ENCODE assay signal across 16 cellular contexts in genomic region chr13:51243227-51243626, GRCh38. TPM values are rescaled to one million over a fixed set of nuclear protein-coding genes. Genes with fewer than 3 reads are reported as not detected.
A peak's percentile ranks its signal among the peaks of the same experiment; 100 is the strongest.
DNase-seq lines count a peak whose midpoint lies in the region; ATAC-seq and TF ChIP-seq lines count a peak whose summit lies in the region.
"Had no signal": no experiment of that assay in that cellular context is flagged by ENCODE, and none has a peak within 500 bp of the region (broad histone marks: within the 10 kb centered on the region; RNA-seq: fewer than 3 reads in every experiment).

No MANE protein-coding gene starts in this region.

- H3K27ac Mint-ChIP-seq in neural progenitor cell (peak overlapping the region; percentile 99), type B pancreatic cell (peak overlapping the region; percentile 1)
- H3K27ac Mint-ChIP-seq: B cell; CD4-positive, alpha-beta T cell had no signal

- H3K27me3 ChIP-seq in esophagus muscularis mucosa (no peaks in the 10 kb centered on the region), neural progenitor cell (no peaks in the 10 kb centered on the region)

- peaks cover 9% of the 10 kb centered on the region for H3K36me3 Mint-ChIP-seq in neural progenitor cell
- no peaks in the 10 kb centered on the region for H3K36me3 Mint-ChIP-seq in type B pancreatic cell

- H3K9ac ChIP-seq in SK-N-MC (ENCODE audit: insufficient read length) (peak overlapping the region; percentile 8), neural progenitor cell (no peak overlapping the region)

- DNase-seq in SK-N-MC (ENCODE audit: low read depth, low spot score) (no peak), esophagus muscularis mucosa (ENCODE audit: extremely low spot score) (no peak), neural progenitor cell (ENCODE audit: low spot score) (peak; percentile 72), type B pancreatic cell (ENCODE audit: extremely low spot score, unreplicated experiment) (no peak), posterior vena cava (ENCODE audit: low spot score) (no peak), amygdala (lab: John Stamatoyannopoulos, UW) (no peak)
- DNase-seq: CD4-positive, alpha-beta T cell; GF-D8; Karpas-422; MM.1S; NCI-H1930; NCI-H2171 treated with DMSO at 0.1 percent for 48 hours; SIG-M5 had no signal

- WGBS in esophagus muscularis mucosa: 73% methylated on average over 4 of the region's 4 CpGs

- no peak overlapping the region for H2AFZ ChIP-seq in neural progenitor cell (replicated peaks)

- no peak for TF ChIP-seq EP300 in esophagus muscularis mucosa (IDR thresholded peaks at IDR 0.05)

- peaks cover 47% of the 10 kb centered on the region for H3F3A ChIP-seq in neural progenitor cell (ENCODE audit: low read depth)

- intact Hi-C loops in esophagus muscularis mucosa (cut with DNase I) (no loop called here), posterior vena cava (cut with DNase I) (loop anchor here in 1 of 2 donors (10.0 kb wide), 1 partner anchor 1308 kb away; the partner anchor contains the start of gene SPRYD7)

- TF ChIP-seq POLR2A in esophagus muscularis mucosa (IDR thresholded peaks at IDR 0.05; ENCODE audit: low read depth): no peak

- no peak for TF ChIP-seq CTCF in esophagus muscularis mucosa (IDR thresholded peaks at IDR 0.05)
- no peak for TF ChIP-seq CTCF in neural progenitor cell (IDR thresholded peaks at IDR 0.05)
- TF ChIP-seq CTCF in type B pancreatic cell (conservative IDR thresholded peaks at IDR 0.05): no peak

- no peaks in the 10 kb centered on the region for H3K9me3 ChIP-seq in SK-N-MC (ENCODE audit: low read depth, low read length)
- H3K9me3 ChIP-seq in esophagus muscularis mucosa: no peaks in the 10 kb centered on the region
- H3K9me3 ChIP-seq in neural progenitor cell (ENCODE audit: low read depth): no peaks in the 10 kb centered on the region

- H3K27ac ChIP-seq in SK-N-MC (peak overlapping the region; percentile 96), esophagus muscularis mucosa (replicated peaks in 1 of 4) (peak overlapping the region in 3 of 4 donors; percentile 76 to 86 (median 78)), neural progenitor cell (peak overlapping the region; percentile 85)

- ATAC-seq in GM18867 (IDR thresholded peaks at IDR 0.05; ENCODE audit: unreplicated experiment): no peak
- ATAC-seq: HepG2 had no signal

- H3K79me2 ChIP-seq in neural progenitor cell (ENCODE audit: low read depth): peaks cover 52% of the 10 kb centered on the region

- H3K27me3 Mint-ChIP-seq in neural progenitor cell (ENCODE audit: insufficient read depth, low read depth): no peaks in the 10 kb centered on the region
- no peaks in the 10 kb centered on the region for H3K27me3 Mint-ChIP-seq in type B pancreatic cell

- peaks cover 33 to 87% (median 84%) of the 10 kb centered on the region in 4 donors for H3K4me1 ChIP-seq in esophagus muscularis mucosa
- peaks cover 58% of the 10 kb centered on the region for H3K4me1 ChIP-seq in neural progenitor cell

- H3K4me3 Mint-ChIP-seq in neural progenitor cell: peak overlapping the region; percentile 44
- H3K4me3 Mint-ChIP-seq in type B pancreatic cell: no peak overlapping the region
- H3K4me3 Mint-ChIP-seq: B cell; CD4-positive, alpha-beta T cell had no signal

- peak overlapping the region; percentile 71 for H3K4me2 ChIP-seq in neural progenitor cell

- peaks cover 65% of the 10 kb centered on the region for H3K4me1 Mint-ChIP-seq in neural progenitor cell
- H3K4me1 Mint-ChIP-seq in type B pancreatic cell (ENCODE audit: unreplicated experiment): peaks cover 18% of the 10 kb centered on the region
- H3K4me1 Mint-ChIP-seq: B cell had no signal

- H3K9me3 Mint-ChIP-seq in neural progenitor cell: no peaks in the 10 kb centered on the region
- no peaks in the 10 kb centered on the region for H3K9me3 Mint-ChIP-seq in type B pancreatic cell
- H3K9me3 Mint-ChIP-seq: CD4-positive, alpha-beta T cell had no signal

- H3K36me3 ChIP-seq in SK-N-MC (ENCODE audit: insufficient read depth, low read length): no peaks in the 10 kb centered on the region; the same call in 1 of the 2 replicates
- H3K36me3 ChIP-seq in esophagus muscularis mucosa: peaks cover 0 to 4% (median 0%) of the 10 kb centered on the region in 4 donors
- H3K36me3 ChIP-seq in neural progenitor cell: no peaks in the 10 kb centered on the region

- no peak overlapping the region for H3K4me3 ChIP-seq in SK-N-MC
- H3K4me3 ChIP-seq in esophagus muscularis mucosa: no peak overlapping the region
- H3K4me3 ChIP-seq in neural progenitor cell: no peak overlapping the region

- peaks cover 51% of the 10 kb centered on the region for H4K20me1 ChIP-seq in neural progenitor cell (ENCODE audit: low read depth)

RNA-seq across cellular contexts. Expression of gene FAM124A, which starts 21.0 kb away (rescaled TPM):
- total RNA-seq in esophagus muscularis mucosa (10 to 100 TPM; 17.0 to 30.3 (median 21.0) TPM), neural progenitor cell (ENCODE audit: low replicate concordance) (22.6 and 41.1 TPM in 2 replicates), type B pancreatic cell (ENCODE audit: low replicate concordance) (0.76 and 4.5 TPM in 2 replicates), posterior vena cava (1 to 10 TPM; 6.2 to 9.8 TPM)
- total RNA-seq: CD4-positive, alpha-beta T cell; HepG2 had no signal
